ENCODE assay signal across 8 cellular contexts in genomic region chr1:11979453-11979817, GRCh38. TPM values are rescaled to one million over a fixed set of nuclear protein-coding genes. Genes with fewer than 3 reads are reported as not detected.
DNase-seq lines count a peak whose midpoint lies in the region; ATAC-seq and TF ChIP-seq lines count a peak whose summit lies in the region.

No MANE protein-coding gene starts in this region.

- H3K4me3 ChIP-seq in astrocyte of the cerebellum (ENCODE audit: low read depth, low read length) = peak overlapping the region; percentile 97
- peak overlapping the region; percentile 95 for H3K4me3 ChIP-seq in thymus (ENCODE audit: low read length)
- H3K4me3 ChIP-seq in lower leg skin (ENCODE audit: low read depth, poor library complexity, severe bottlenecking) = no peak overlapping the region

- peak overlapping the region; percentile 99 for H3K4me3 Mint-ChIP-seq in stimulated activated naive CD8-positive, alpha-beta T cell treated with anti-CD3 and anti-CD28 coated beads, Interleukin-15, Interleukin-2, amounts not matched to agents 100 ng/mL and 50 ng/mL, for 24 hours

- H3K9me3 Mint-ChIP-seq in stimulated activated naive CD8-positive, alpha-beta T cell treated with anti-CD3 and anti-CD28 coated beads, Interleukin-15, Interleukin-2, amounts not matched to agents 100 ng/mL and 50 ng/mL, for 24 hours = no peaks in the 10 kb centered on the region

- H3K27ac Mint-ChIP-seq in stimulated activated naive CD8-positive, alpha-beta T cell treated with anti-CD3 and anti-CD28 coated beads, Interleukin-15, Interleukin-2, amounts not matched to agents 100 ng/mL and 50 ng/mL, for 24 hours = peak overlapping the region; percentile 85

- TF ChIP-seq POLR2A in lower leg skin (IDR thresholded peaks at IDR 0.05) = no peak

- H3K27me3 Mint-ChIP-seq in stimulated activated naive CD8-positive, alpha-beta T cell treated with anti-CD3 and anti-CD28 coated beads, Interleukin-15, Interleukin-2, amounts not matched to agents 100 ng/mL and 50 ng/mL, for 24 hours = no peaks in the 10 kb centered on the region

- H3K4me1 ChIP-seq in thymus (ENCODE audit: control insufficient read depth, insufficient read depth, low read length) = peaks cover 6% of the 10 kb centered on the region

- WGBS in thymus = 78% methylated on average over 17 of the region's 17 CpGs
- WGBS in lower leg skin, 2 donors = 22 to 34% methylated on average over 17 of the region's 17 CpGs

- H3K27ac ChIP-seq in layer of hippocampus (ENCODE audit: low read depth, low read length) = peak overlapping the region; percentile 93
- H3K27ac ChIP-seq in thymus (ENCODE audit: low read depth) = peak overlapping the region; percentile 25

- H3K27me3 ChIP-seq in layer of hippocampus (ENCODE audit: control insufficient read depth, insufficient read depth, low read length) (no peaks in the 10 kb centered on the region), thymus (ENCODE audit: control insufficient read depth, insufficient read depth) (no peaks in the 10 kb centered on the region)

- ATAC-seq in stimulated activated naive CD8-positive, alpha-beta T cell treated with anti-CD3 and anti-CD28 coated beads, Interleukin-15, Interleukin-2, amounts not matched to agents 100 U/mL and 50 U/mL, for 24 hours = no peak
- no peak for ATAC-seq in HG02623 (IDR thresholded peaks at IDR 0.05; ENCODE audit: unreplicated experiment)

- TF ChIP-seq CTCF in astrocyte of the cerebellum (IDR thresholded peaks at IDR 0.05; ENCODE audit: low read depth, low read length, missing control alignments) = no peak
- TF ChIP-seq CTCF in lower leg skin (IDR thresholded peaks at IDR 0.05) = no peak

- H3K4me1 Mint-ChIP-seq in stimulated activated naive CD8-positive, alpha-beta T cell treated with anti-CD3 and anti-CD28 coated beads, Interleukin-15, Interleukin-2, amounts not matched to agents 100 ng/mL and 50 ng/mL, for 24 hours (ENCODE audit: low read depth) = peaks cover 40% of the 10 kb centered on the region

- no peak for DNase-seq in stimulated activated naive CD8-positive, alpha-beta T cell treated with anti-CD3 and anti-CD28 coated beads, Interleukin-15, Interleukin-2, amounts not matched to agents 100 U/mL and 50 U/mL, for 24 hours
- DNase-seq in astrocyte of the cerebellum (ENCODE audit: low read depth) (no peak), lower leg skin (ENCODE audit: low spot score in 2 of 2) (no peak), NCI-H1930 (lab: John Stamatoyannopoulos, UW) (no peak)

- peaks cover 36% of the 10 kb centered on the region for H3K36me3 Mint-ChIP-seq in stimulated activated naive CD8-positive, alpha-beta T cell treated with anti-CD3 and anti-CD28 coated beads, Interleukin-15, Interleukin-2, amounts not matched to agents 100 ng/mL and 50 ng/mL, for 24 hours (ENCODE audit: low read depth)

- in situ Hi-C loops in astrocyte of the cerebellum (cut with HindIII; ENCODE audit: low sequenced_read_pairs) = no loop called here

- peaks cover 1% of the 10 kb centered on the region for H3K9me3 ChIP-seq in thymus (ENCODE audit: control insufficient read depth)

- H3K36me3 ChIP-seq in thymus (ENCODE audit: control insufficient read depth, insufficient read depth) = peaks cover 16% of the 10 kb centered on the region

- intact Hi-C loops in lower leg skin (cut with DNase I; ENCODE audit: low total_unique reads) = no loop called here

RNA-seq across cellular contexts. Expression of gene MFN2, which starts 0.8 kb away (rescaled TPM):
- polyA plus RNA-seq in thymus = 27.8 TPM
- 100 to 1,000 TPM; 104 to 125 (median 111) TPM for total RNA-seq in lower leg skin

RNA-seq across cellular contexts. Expression of gene MIIP, which starts 39.9 kb away (rescaled TPM):
- polyA plus RNA-seq in thymus = 44.9 TPM
- 10 to 100 TPM; 27.3 to 33.2 (median 30.1) TPM for total RNA-seq in lower leg skin

RNA-seq across cellular contexts. Expression of gene PLOD1, which starts 44.9 kb away (rescaled TPM):
- 13.7 TPM for polyA plus RNA-seq in thymus
- 10 to 100 TPM; 26.5 to 54.0 (median 41.3) TPM for total RNA-seq in lower leg skin

RNA-seq across cellular contexts. Expression of gene KIAA2013, which starts 53.2 kb away (rescaled TPM):
- 24.8 TPM for polyA plus RNA-seq in thymus
- total RNA-seq in lower leg skin = 100 to 1,000 TPM in 3 of 4 donors, 10 to 100 TPM in 1; 93.7 to 115 (median 103) TPM
